Comparison of ENCODE assay signal across 19 cellular contexts in the genomic region with DNA sequence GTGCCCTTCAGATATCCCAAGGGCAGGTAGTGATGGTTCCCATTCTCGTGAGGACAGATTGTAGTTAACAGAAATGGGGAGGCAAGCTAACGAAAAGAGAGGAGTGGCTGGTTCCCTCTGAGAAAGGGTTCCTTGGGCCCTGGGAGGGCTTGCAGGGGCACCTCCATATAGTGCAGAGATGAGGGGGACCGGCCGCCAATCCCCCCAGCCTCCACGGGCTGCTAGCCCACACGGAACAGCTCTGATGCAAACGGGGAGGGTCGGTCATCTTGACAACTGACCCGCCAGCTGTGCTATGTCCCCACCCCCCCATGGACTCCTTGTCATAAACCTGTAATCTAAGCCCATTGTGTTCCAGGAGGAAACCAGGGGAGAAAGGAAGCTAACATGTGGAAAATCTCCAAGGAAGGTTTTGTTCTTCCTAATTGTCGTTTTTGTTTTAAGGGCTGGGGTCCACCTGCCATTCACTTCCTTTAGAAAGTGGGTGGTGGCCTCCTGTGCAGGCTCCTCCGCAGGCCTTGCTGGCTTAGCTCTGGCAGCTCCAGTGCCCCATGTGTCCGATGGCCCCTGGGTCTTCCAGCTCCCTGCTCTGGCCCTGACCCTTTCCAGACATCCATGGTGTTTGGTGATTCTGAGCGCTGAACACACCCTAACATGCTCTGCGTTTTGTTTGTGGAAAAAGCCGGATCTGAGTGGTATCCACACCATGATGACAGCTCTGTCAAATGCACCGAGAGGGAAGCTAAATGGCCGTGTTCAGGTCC. TPM values are rescaled to one million over a fixed set of nuclear protein-coding genes. Genes with fewer than 3 reads are reported as not detected.
A peak's percentile ranks its signal among the peaks of the same experiment; 100 is the strongest.
DNase-seq lines count a peak whose midpoint lies in the region; ATAC-seq, FAIRE-seq and TF ChIP-seq lines count a peak whose summit lies in the region.
"Had no signal": no experiment of that assay in that cellular context is flagged by ENCODE, and none has a peak within 500 bp of the region (broad histone marks: within the 10 kb centered on the region; RNA-seq: fewer than 3 reads in every experiment).

No MANE protein-coding gene starts in this region.

- H3K9me3 Mint-ChIP-seq in H9 (no peaks in the 10 kb centered on the region), osteocyte (ENCODE audit: unreplicated experiment) (no peaks in the 10 kb centered on the region)
- H3K9me3 Mint-ChIP-seq in stimulated activated memory B cell treated with anti-CD40 and anti-IgM and Interleukin-4, amounts not matched to agents 10 μg/mL and 1 μg/mL and 100 μg/mL, for 72 hours, result no peaks in the 10 kb centered on the region
- H3K9me3 Mint-ChIP-seq: CD8-positive, alpha-beta memory T cell; HFFc6 had no signal

- H3K9ac ChIP-seq in H9 (ENCODE audit: extremely low read depth, insufficient read length, low read length) (no peak overlapping the region), kidney (ENCODE audit: low read length in 2 of 2) (no peak overlapping the region)

- H3K4me1 Mint-ChIP-seq in H9 (peaks cover 7 to 11% of the 10 kb centered on the region in 2 experiments), osteocyte (ENCODE audit: unreplicated experiment) (no peaks in the 10 kb centered on the region)
- H3K4me1 Mint-ChIP-seq in stimulated activated memory B cell treated with anti-CD40 and anti-IgM and Interleukin-4, amounts not matched to agents 10 μg/mL and 1 μg/mL and 100 μg/mL, for 72 hours, result no peaks in the 10 kb centered on the region
- H3K4me1 Mint-ChIP-seq: CD8-positive, alpha-beta memory T cell had no signal

- H3K14ac ChIP-seq in H9 (ENCODE audit: insufficient read depth, low read length), result no peak overlapping the region

- no peak overlapping the region for H4K5ac ChIP-seq in H9 (ENCODE audit: insufficient read length, low read depth, low read length)

- H3K4me3 ChIP-seq in kidney (ENCODE audit: low read length in 2 of 2), result no peak overlapping the region

- no peak overlapping the region for H2BK20ac ChIP-seq in H9 (ENCODE audit: low read depth, low read length, poor library complexity, severe bottlenecking)

- no CpG with 5 or more reads among the region's 17 CpGs for WGBS in H9 (ENCODE audit: extremely low coverage, insufficient read length, low lambda C conversion rate)

- H2BK15ac ChIP-seq in H9 (ENCODE audit: low read depth, low read length), result no peak overlapping the region

- no peak overlapping the region for H3K18ac ChIP-seq in H9 (ENCODE audit: insufficient read length, low read depth, low read length)

- peak overlapping the region in 2 of 3 experiments; percentile 10 to 68; a peak in 4 of 7 replicates for H3K27ac Mint-ChIP-seq in H9
- no peak overlapping the region for H3K27ac Mint-ChIP-seq in osteocyte (ENCODE audit: unreplicated experiment)
- no peak overlapping the region for H3K27ac Mint-ChIP-seq in stimulated activated memory B cell treated with anti-CD40 and anti-IgM and Interleukin-4, amounts not matched to agents 10 μg/mL and 1 μg/mL and 100 μg/mL, for 72 hours
- H3K27ac Mint-ChIP-seq: CD8-positive, alpha-beta memory T cell; HFFc6 had no signal

- H3K27me3 Mint-ChIP-seq in H9 (ENCODE audit: low read depth) (no peaks in the 10 kb centered on the region), osteocyte (ENCODE audit: unreplicated experiment) (peaks cover 2% of the 10 kb centered on the region)
- H3K27me3 Mint-ChIP-seq in stimulated activated memory B cell treated with anti-CD40 and anti-IgM and Interleukin-4, amounts not matched to agents 10 μg/mL and 1 μg/mL and 100 μg/mL, for 72 hours, result no peaks in the 10 kb centered on the region
- H3K27me3 Mint-ChIP-seq: CD8-positive, alpha-beta memory T cell had no signal

- H3K9me3 ChIP-seq in H9 (ENCODE audit: control insufficient read depth, low read depth, low read length) (no peaks in the 10 kb centered on the region), kidney (ENCODE audit: control insufficient read depth in 1 of 2, low read length in 2 of 2) (no peaks in the 10 kb centered on the region)

- no peaks in the 10 kb centered on the region for H3K4me1 ChIP-seq in H9 (ENCODE audit: insufficient read depth, low read length)
- H3K4me1 ChIP-seq in kidney (ENCODE audit: control insufficient read depth in 1 of 2, insufficient read depth in 1 of 2, low read depth in 1 of 2, low read length in 2 of 2), result no peaks in the 10 kb centered on the region

- no peak for FAIRE-seq in kidney (lab: Jason Lieb, UNC)
- FAIRE-seq: H54 had no signal

- no peak for ATAC-seq in stimulated activated memory B cell treated with anti-CD40 and anti-IgM and Interleukin-4, amounts not matched to agents 10 μg/mL and 1 μg/mL and 100 μg/mL, for 72 hours

- H2AK5ac ChIP-seq in H9 (ENCODE audit: insufficient read length, low read length), result no peak overlapping the region

- H3K23ac ChIP-seq in H9 (ENCODE audit: insufficient read length, low read depth, low read length), result no peak overlapping the region

- H2AFZ ChIP-seq in H9 (ENCODE audit: low read length), result no peak overlapping the region

- DNase-seq in H9 (peak; percentile 17), NCI-H69 (lab: John Stamatoyannopoulos, UW) (peak; percentile 51), kidney (peak; percentile 40), osteocyte (ENCODE audit: extremely low spot score, unreplicated experiment) (peak; percentile 75), RPMI8226 (no peak), globus pallidus (ENCODE audit: low spot score) (no peak), HK-2 (ENCODE audit: unreplicated experiment) (no peak)
- DNase-seq: ACHN; C1 segment of cervical spinal cord; CD8-positive, alpha-beta memory T cell; DMS79 treated with DMSO at 0.1 percent for 48 hours; HFFc6; KG1; NCI-H1105 treated with DMSO at 0.1 percent for 48 hours; NCI-H1694 treated with DMSO at 0.1 percent for 48 hours; NCI-H748 treated with DMSO at 0.1 percent for 48 hours had no signal

- H3K4ac ChIP-seq in H9 (ENCODE audit: low read depth, low read length), result no peak overlapping the region

- no peak overlapping the region for H2BK5ac ChIP-seq in H9 (ENCODE audit: insufficient read length, low read length)

- no peak overlapping the region for H4K8ac ChIP-seq in H9 (replicated peaks; ENCODE audit: insufficient read length, low read depth, low read length)

- no peak overlapping the region for H3K56ac ChIP-seq in H9 (ENCODE audit: insufficient read length, low read depth, low read length)

- H3K27ac ChIP-seq in H9 (ENCODE audit: insufficient read length, low read depth, low read length), result no peak overlapping the region
- H3K27ac ChIP-seq in kidney (ENCODE audit: low read depth in 2 of 2, low read length in 2 of 2), result no peak overlapping the region
- H3K27ac ChIP-seq: RWPE1 had no signal

- intact Hi-C loops in kidney (cut with DNase I), result no loop called here

- H3K4me2 ChIP-seq in H9 (ENCODE audit: insufficient read depth, insufficient read length, low read length), result no peak overlapping the region

- H3K36me3 Mint-ChIP-seq in H9 (ENCODE audit: insufficient read depth in 1 of 3, low read depth in 3 of 3) (peaks cover 0 to 2% (median 2%) of the 10 kb centered on the region in 3 experiments; a peak in 2 of 7 replicates), osteocyte (ENCODE audit: unreplicated experiment) (no peaks in the 10 kb centered on the region)
- H3K36me3 Mint-ChIP-seq in stimulated activated memory B cell treated with anti-CD40 and anti-IgM and Interleukin-4, amounts not matched to agents 10 μg/mL and 1 μg/mL and 100 μg/mL, for 72 hours, result no peaks in the 10 kb centered on the region
- H3K36me3 Mint-ChIP-seq: CD8-positive, alpha-beta memory T cell had no signal

- H4K20me1 ChIP-seq in H9 (ENCODE audit: control insufficient read depth, insufficient read depth, insufficient read length), result no peaks in the 10 kb centered on the region

- TF ChIP-seq CTCF in H9 (conservative IDR thresholded peaks at IDR 0.05), result no peak
- no peak for TF ChIP-seq CTCF in kidney (IDR thresholded peaks at IDR 0.05; ENCODE audit: borderline replicate concordance, extremely low read depth, insufficient read depth)
- no peak for TF ChIP-seq CTCF in osteocyte (IDR thresholded peaks at IDR 0.05)

- H3T11ph ChIP-seq in H9 (ENCODE audit: low read length), result no peak overlapping the region

- H4K91ac ChIP-seq in H9 (ENCODE audit: insufficient read length, low read depth, low read length), result no peak overlapping the region

- peaks cover 2% of the 10 kb centered on the region; the same call in 1 of the 2 replicates for H3K79me2 ChIP-seq in H9 (ENCODE audit: insufficient read depth, low read length)

- H2BK12ac ChIP-seq in H9 (ENCODE audit: insufficient read length, low read depth, low read length), result no peak overlapping the region

- H3K27me3 ChIP-seq in H9 (ENCODE audit: insufficient read depth, low read length), result no peaks in the 10 kb centered on the region

- H3K4me3 Mint-ChIP-seq in H9, result no peak overlapping the region
- H3K4me3 Mint-ChIP-seq in osteocyte (ENCODE audit: unreplicated experiment), result no peak overlapping the region
- no peak overlapping the region for H3K4me3 Mint-ChIP-seq in stimulated activated memory B cell treated with anti-CD40 and anti-IgM and Interleukin-4, amounts not matched to agents 10 μg/mL and 1 μg/mL and 100 μg/mL, for 72 hours
- H3K4me3 Mint-ChIP-seq: HFFc6 had no signal

- no peaks in the 10 kb centered on the region for H3K79me1 ChIP-seq in H9 (ENCODE audit: insufficient read depth, low read depth, low read length, poor library complexity, severe bottlenecking)

- H3K36me3 ChIP-seq in kidney (ENCODE audit: control insufficient read depth in 1 of 2, insufficient read depth in 2 of 2, low read length in 2 of 2), result no peaks in the 10 kb centered on the region

- H2BK120ac ChIP-seq in H9 (ENCODE audit: low read depth, low read length, poor library complexity, severe bottlenecking), result no peak overlapping the region

- no peaks in the 10 kb centered on the region for H3K23me2 ChIP-seq in H9 (ENCODE audit: insufficient read length, low read depth, low read length, poor library complexity, severe bottlenecking)

RNA-seq across cellular contexts. Expression of a gene that starts 15.9 kb away (rescaled TPM):
- total RNA-seq in H9 (2021) (18.7 and 21.6 TPM in 2 replicates), kidney (3.7 TPM), osteocyte (0.05 and 0.08 TPM in 2 replicates)
- polyA plus RNA-seq in kidney (ENCODE audit: insufficient read depth, low read depth, low replicate concordance), result 2.9 TPM
- polyA plus RNA-seq: CD8-positive, alpha-beta memory T cell had no signal

Comparison
In these comparisons a context has a peak if more than half of its experiments do, and no peak if none do; other contexts are left out.
1. DNase-seq: peak in H9 (single experiment), NCI-H69 (single experiment), kidney (single experiment) and osteocyte (single experiment); none in RPMI8226 (single experiment), globus pallidus (single experiment) and HK-2 (single experiment).
2. H3K27ac Mint-ChIP-seq: peak in H9 (2 of 3); none in osteocyte (single experiment) and stimulated activated memory B cell treated with anti-CD40 and anti-IgM and Interleukin-4, amounts not matched to agents 10 μg/mL and 1 μg/mL and 100 μg/mL, for 72 hours (single experiment).